14 cellular contexts compared by ENCODE assay signal in the genomic region with DNA sequence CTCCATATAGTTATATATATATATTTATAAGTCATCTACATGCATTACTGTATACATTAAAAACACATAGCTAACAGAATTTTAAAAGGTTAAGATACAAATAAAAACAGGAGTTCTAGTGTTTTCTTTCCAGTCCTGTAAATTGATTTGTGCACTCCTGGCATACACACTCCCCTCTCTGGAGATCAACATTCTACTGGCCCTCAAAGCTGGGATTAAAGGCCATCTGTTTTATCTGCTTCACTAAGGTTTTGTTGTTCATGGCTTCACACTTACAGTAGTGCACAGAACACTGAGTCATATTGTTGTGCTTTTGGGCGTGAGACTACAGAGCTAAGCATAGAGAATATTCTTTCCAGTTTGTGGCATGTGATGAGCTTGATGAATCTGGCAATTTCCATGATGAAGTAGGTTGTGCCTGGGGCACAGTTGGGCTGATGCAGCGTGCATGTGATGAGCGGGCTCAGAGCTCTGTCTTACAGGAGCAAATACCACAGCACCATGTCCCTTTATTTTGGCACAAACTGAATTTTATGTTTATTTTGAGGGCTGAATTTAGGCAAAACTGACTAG.
DNase-seq lines count a peak whose midpoint lies in the region; ATAC-seq and TF ChIP-seq lines count a peak whose summit lies in the region.
"Had no signal": no experiment of that assay in that cellular context is flagged by ENCODE, and none has a peak within 500 bp of the region (broad histone marks: within the 10 kb centered on the region; RNA-seq: fewer than 3 reads in every experiment).

No MANE protein-coding gene starts in this region.

- H3K36me3 ChIP-seq in colonic mucosa (no peaks in the 10 kb centered on the region), tibial nerve (no peaks in the 10 kb centered on the region)
- H3K36me3 ChIP-seq: BE2C had no signal

- H3K27me3 ChIP-seq in colonic mucosa = no peaks in the 10 kb centered on the region
- H3K27me3 ChIP-seq in tibial nerve = no peaks in the 10 kb centered on the region
- H3K27me3 ChIP-seq: BE2C had no signal

- no peak overlapping the region for H3K4me3 ChIP-seq in colonic mucosa
- H3K4me3 ChIP-seq in tibial nerve = no peak overlapping the region

- DNase-seq in DMS 273 (lab: John Stamatoyannopoulos, UW; ENCODE audit: unreplicated experiment) = peak; percentile 38
- DNase-seq in NCI-H524 treated with DMSO at 0.1 percent for 48 hours (lab: John Stamatoyannopoulos, UW) = peak; percentile 61
- peak; percentile 41 for DNase-seq in epidermal melanocyte (ENCODE audit: insufficient read length, low spot score)
- DNase-seq in sciatic nerve (ENCODE audit: low spot score) = no peak
- DNase-seq in NCI-H1436 treated with DMSO at 0.1 percent for 48 hours (lab: John Stamatoyannopoulos, UW) = no peak
- no peak for DNase-seq in colonic mucosa
- DNase-seq in tibial nerve (ENCODE audit: low spot score in 2 of 2) = no peak
- DNase-seq: BE2C; CD4-positive, alpha-beta memory T cell; MV-4-11; NCI-H146; NCI-H2081 treated with DMSO at 0.1 percent for 48 hours; NCI-H510A; SIG-M5 had no signal

- TF ChIP-seq CTCF in colonic mucosa (IDR thresholded peaks at IDR 0.05) (no peak), tibial nerve (IDR thresholded peaks at IDR 0.05) (no peak)

- intact Hi-C loops in sciatic nerve (cut with DNase I) = no loop called here
- intact Hi-C loops in colonic mucosa (cut with DNase I) = no loop called here

- no peak for TF ChIP-seq EP300 in tibial nerve (IDR thresholded peaks at IDR 0.05)

- H3K27ac ChIP-seq in colonic mucosa (no peak overlapping the region), tibial nerve (no peak overlapping the region)

- 31 to 40% methylated on average over 3 of the region's 3 CpGs for WGBS in tibial nerve, 2 donors

- H3K9ac ChIP-seq in colonic mucosa (ENCODE audit: low read depth in 2 of 2, low read length in 2 of 2) = no peak overlapping the region

- H3K4me1 ChIP-seq in colonic mucosa (no peaks in the 10 kb centered on the region), tibial nerve (no peaks in the 10 kb centered on the region)

- H3K9me3 ChIP-seq in colonic mucosa (no peaks in the 10 kb centered on the region), tibial nerve (no peaks in the 10 kb centered on the region)
- H3K9me3 ChIP-seq: BE2C had no signal

- TF ChIP-seq POLR2A in tibial nerve (IDR thresholded peaks at IDR 0.05) = no peak

- peak; percentile 74 for ATAC-seq in sciatic nerve

Comparison
In these comparisons a context has a peak if more than half of its experiments do, and no peak if none do; other contexts are left out.
1. DNase-seq: peak in DMS 273 (single experiment), NCI-H524 treated with DMSO at 0.1 percent for 48 hours (single experiment) and epidermal melanocyte (single experiment); none in sciatic nerve (single experiment), NCI-H1436 treated with DMSO at 0.1 percent for 48 hours (single experiment), colonic mucosa (single experiment) and tibial nerve (0 of 2).